Comparison of ENCODE assay signal across 8 cellular contexts in the genomic region with DNA sequence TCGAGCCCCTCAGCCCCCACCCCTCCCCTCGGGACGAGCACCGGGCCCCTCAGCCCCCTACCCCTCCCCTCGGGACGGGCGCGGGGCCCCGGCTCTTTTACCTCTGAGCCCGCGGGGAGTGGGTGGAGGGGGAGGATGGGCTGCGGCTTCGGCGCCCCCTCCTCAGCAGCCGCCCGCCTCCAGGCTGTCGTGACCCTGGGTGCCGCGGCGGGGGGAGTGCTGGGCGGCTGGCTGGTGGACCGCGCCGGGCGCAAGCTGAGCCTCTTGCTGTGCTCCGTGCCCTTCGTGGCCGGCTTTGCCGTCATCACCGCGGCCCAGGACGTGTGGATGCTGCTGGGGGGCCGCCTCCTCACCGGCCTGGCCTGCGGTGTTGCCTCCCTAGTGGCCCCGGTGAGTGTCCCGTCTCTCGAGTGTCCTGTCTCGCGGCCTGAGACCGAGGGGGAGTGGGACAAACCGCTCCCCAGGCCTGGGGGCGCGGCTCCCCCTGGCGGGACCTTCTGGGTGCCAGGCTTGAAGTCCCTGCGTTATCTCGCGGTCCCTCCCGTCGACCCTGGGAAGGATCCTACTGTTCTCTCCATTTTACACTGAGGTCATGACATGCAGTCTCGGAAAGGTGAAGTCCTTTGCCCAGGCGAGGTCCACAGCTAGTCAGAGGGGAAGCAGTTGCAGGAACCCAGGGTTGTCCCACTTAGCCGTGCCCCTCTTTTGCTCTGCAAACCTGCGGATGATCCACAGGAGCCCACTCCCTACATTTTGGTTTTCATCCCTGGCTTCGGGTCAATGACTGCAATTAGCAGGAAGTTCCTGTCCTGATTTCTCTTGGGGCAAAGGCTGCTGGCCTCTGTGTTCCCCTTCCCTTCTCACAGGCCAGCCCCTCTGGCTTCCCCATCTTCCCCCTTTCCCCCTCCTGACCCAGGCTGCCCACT. TPM values are rescaled to one million over a fixed set of nuclear protein-coding genes. Genes with fewer than 3 reads are reported as not detected.
DNase-seq lines count a peak whose midpoint lies in the region; ATAC-seq and TF ChIP-seq lines count a peak whose summit lies in the region.

No MANE protein-coding gene starts in this region.

- H2BK15ac ChIP-seq in neuronal stem cell (ENCODE audit: low read length), result no peak overlapping the region

- H3K4me2 ChIP-seq in neuronal stem cell (ENCODE audit: insufficient read depth, low read length, poor library complexity, severe bottlenecking), result peak overlapping the region; percentile 95

- no peak overlapping the region for H2BK120ac ChIP-seq in neuronal stem cell (ENCODE audit: low read depth, low read length)

- no peak for TF ChIP-seq POLR2A in gastroesophageal sphincter (IDR thresholded peaks at IDR 0.05)

- H2BK12ac ChIP-seq in neuronal stem cell (ENCODE audit: low read length), result no peak overlapping the region

- H3K23ac ChIP-seq in neuronal stem cell (ENCODE audit: low read depth, low read length, poor library complexity), result peak overlapping the region; percentile 77

- 33 to 55% methylated on average over 4 to 5 of the region's 55 CpGs for WGBS in gastroesophageal sphincter (ENCODE audit: low coverage in 1 of 2), 2 donors
- no CpG with 5 or more reads among the region's 55 CpGs for WGBS in neuronal stem cell (ENCODE audit: extremely low coverage in 2 of 2, insufficient read length in 2 of 2, insufficient replicate concordance in 1 of 2), 2 donors

- no peak for TF ChIP-seq EP300 in gastroesophageal sphincter (IDR thresholded peaks at IDR 0.05)

- H3K9ac ChIP-seq in ES-I3 (ENCODE audit: low read depth, low read length) (peak overlapping the region; percentile 65; the same call in 1 of the 2 replicates), neuronal stem cell (ENCODE audit: low read depth, low read length, poor library complexity) (peak overlapping the region; percentile 98)

- H3K9me3 ChIP-seq in ES-I3 (ENCODE audit: control insufficient read depth, insufficient read depth, low read length), result no peaks in the 10 kb centered on the region
- no peaks in the 10 kb centered on the region for H3K9me3 ChIP-seq in MG63
- no peaks in the 10 kb centered on the region for H3K9me3 ChIP-seq in gastroesophageal sphincter
- H3K9me3 ChIP-seq in neuronal stem cell (replicated peaks in 1 of 2; ENCODE audit: control insufficient read depth in 2 of 2, insufficient read depth in 1 of 2, low read depth in 1 of 2, low read length in 2 of 2), result peaks cover 0 to 2% of the 10 kb centered on the region in 2 donors

- H4K91ac ChIP-seq in neuronal stem cell (ENCODE audit: low read depth, low read length, poor library complexity), result no peak overlapping the region

- H3K36me3 ChIP-seq in ES-I3 (ENCODE audit: insufficient read depth, low read length) (peaks cover 4% of the 10 kb centered on the region), MG63 (0 out of 2 replicates have a peak, but pooled peaks cover 3% of the 10 kb centered on the region), gastroesophageal sphincter (peaks cover 0 to 36% of the 10 kb centered on the region in 2 donors), neuronal stem cell (replicated peaks in 1 of 2; ENCODE audit: control insufficient read depth in 2 of 2, insufficient read depth in 2 of 2, low read length in 2 of 2) (peaks cover 5 to 34% of the 10 kb centered on the region in 2 donors)

- no peak for ATAC-seq in gastroesophageal sphincter
- ATAC-seq in GM21360 (IDR thresholded peaks at IDR 0.05; ENCODE audit: unreplicated experiment), result no peak

- peak overlapping the region; percentile 77 for H3K18ac ChIP-seq in neuronal stem cell (ENCODE audit: low read length)

- no peak overlapping the region for H2BK5ac ChIP-seq in neuronal stem cell (ENCODE audit: low read length)

- no peak overlapping the region for H3K4ac ChIP-seq in neuronal stem cell (ENCODE audit: low read length)

- H3K27me3 ChIP-seq in MG63 (no peaks in the 10 kb centered on the region), gastroesophageal sphincter (no peaks in the 10 kb centered on the region), neuronal stem cell (ENCODE audit: control insufficient read depth in 3 of 3, insufficient read depth in 3 of 3, low read depth in 1 of 3, low read length in 3 of 3) (peaks cover 0 to 10% (median 0%) of the 10 kb centered on the region in 3 experiments)

- H2AK5ac ChIP-seq in neuronal stem cell (ENCODE audit: low read depth, low read length), result no peak overlapping the region

- no peaks in the 10 kb centered on the region for H3K4me1 ChIP-seq in ES-I3 (ENCODE audit: insufficient read depth, low read length)
- peaks cover 0 to 29% (median 9%) of the 10 kb centered on the region in 3 donors for H3K4me1 ChIP-seq in gastroesophageal sphincter
- peaks cover 9 to 13% of the 10 kb centered on the region in 2 donors for H3K4me1 ChIP-seq in neuronal stem cell (ENCODE audit: control insufficient read depth in 2 of 2, insufficient read depth in 1 of 2, low read depth in 1 of 2, low read length in 2 of 2)

- peak overlapping the region; percentile 55 for H3K4me3 ChIP-seq in MG63
- peak overlapping the region; percentile 65 to 97 for H3K4me3 ChIP-seq in gastroesophageal sphincter
- H3K4me3 ChIP-seq in neuronal stem cell (ENCODE audit: low read length in 2 of 2), result peak overlapping the region; percentile 80 to 99

- peak overlapping the region; percentile 94 for H2AFZ ChIP-seq in neuronal stem cell (ENCODE audit: low read length)

- no peak overlapping the region for H4K8ac ChIP-seq in neuronal stem cell (ENCODE audit: low read depth, low read length)

- TF ChIP-seq CTCF in gastroesophageal sphincter (IDR thresholded peaks at IDR 0.05), result peak in 3 of 4 experiments; percentile 33 to 61 (median 38)

- H3K14ac ChIP-seq in neuronal stem cell (ENCODE audit: low read length), result no peak overlapping the region

- H3K27ac ChIP-seq in gastroesophageal sphincter (peak overlapping the region; percentile 64 to 99 (median 90)), neuronal stem cell (replicated peaks; ENCODE audit: low read length) (no peak overlapping the region)

- H3K79me1 ChIP-seq in neuronal stem cell (ENCODE audit: low read depth, low read length), result peaks cover 4% of the 10 kb centered on the region

- DNase-seq in MG63 (peak; percentile 33), activated T-cell treated with anti-CD3 and anti-CD28 coated beads for 4 hours (peak; percentile 21), neuronal stem cell (ENCODE audit: low spot score) (peak; percentile 44), NCI-H187 (lab: John Stamatoyannopoulos, UW) (no peak), NK-92 (lab: John Stamatoyannopoulos, UW; ENCODE audit: unreplicated experiment) (no peak)

RNA-seq across cellular contexts. Expression of a gene that starts 1.0 kb away (rescaled TPM):
- 10.8 and 14.2 TPM in 2 replicates for total RNA-seq in MG63 (2014; rRNA removed; shearing (Covaris generic); ENCODE audit: low replicate concordance)
- total RNA-seq in gastroesophageal sphincter, result 10 to 100 TPM; 23.7 to 40.2 (median 29.8) TPM
- 10.9 TPM for polyA plus RNA-seq in neuronal stem cell (2013, experiment 1 of 2)
- 10.8 TPM for polyA plus RNA-seq in neuronal stem cell (2013, experiment 2 of 2)

RNA-seq across cellular contexts. Expression of a gene that starts 26.2 kb away (rescaled TPM):
- 3.3 and 4.4 TPM in 2 replicates for total RNA-seq in MG63 (2014; rRNA removed; shearing (Covaris generic); ENCODE audit: low replicate concordance)
- 10 to 100 TPM in 3 of 4 donors, 1 to 10 TPM in 1; 5.3 to 16.3 (median 12.7) TPM for total RNA-seq in gastroesophageal sphincter
- 3.2 TPM for polyA plus RNA-seq in neuronal stem cell (2013, experiment 1 of 2)
- polyA plus RNA-seq in neuronal stem cell (2013, experiment 2 of 2), result 3.3 TPM

RNA-seq across cellular contexts. Expression of a gene that starts 53.2 kb away (rescaled TPM):
- 2,095 and 2,469 TPM in 2 replicates for total RNA-seq in MG63 (2014; rRNA removed; shearing (Covaris generic); ENCODE audit: low replicate concordance)
- total RNA-seq in gastroesophageal sphincter, result 1,000 to 10,000 TPM in 3 of 4 donors, 100 to 1,000 TPM in 1; 879 to 2,906 (median 1,722) TPM
- 3,244 TPM for polyA plus RNA-seq in neuronal stem cell (2013, experiment 1 of 2)
- 3,233 TPM for polyA plus RNA-seq in neuronal stem cell (2013, experiment 2 of 2)

RNA-seq across cellular contexts. Expression of a gene that starts 53.3 kb away (rescaled TPM):
- total RNA-seq in MG63 (2014; rRNA removed; shearing (Covaris generic); ENCODE audit: low replicate concordance), result 8.3 and 21.6 TPM in 2 replicates
- 10 to 100 TPM; 15.5 to 26.5 (median 20.2) TPM for total RNA-seq in gastroesophageal sphincter
- 7.6 TPM for polyA plus RNA-seq in neuronal stem cell (2013, experiment 1 of 2)
- 7.2 TPM for polyA plus RNA-seq in neuronal stem cell (2013, experiment 2 of 2)

Comparison
In these comparisons a context has a peak if more than half of its experiments do, and no peak if none do; other contexts are left out.
1. DNase-seq: peak in MG63 (single experiment), activated T-cell treated with anti-CD3 and anti-CD28 coated beads for 4 hours (single experiment) and neuronal stem cell (single experiment); none in NCI-H187 (0 of 2) and NK-92 (single experiment).
2. Peak in every context shown above with its lines, with median percentiles within 50 percentile points of each other: H3K4me3 ChIP-seq.